In the genomic region with DNA sequence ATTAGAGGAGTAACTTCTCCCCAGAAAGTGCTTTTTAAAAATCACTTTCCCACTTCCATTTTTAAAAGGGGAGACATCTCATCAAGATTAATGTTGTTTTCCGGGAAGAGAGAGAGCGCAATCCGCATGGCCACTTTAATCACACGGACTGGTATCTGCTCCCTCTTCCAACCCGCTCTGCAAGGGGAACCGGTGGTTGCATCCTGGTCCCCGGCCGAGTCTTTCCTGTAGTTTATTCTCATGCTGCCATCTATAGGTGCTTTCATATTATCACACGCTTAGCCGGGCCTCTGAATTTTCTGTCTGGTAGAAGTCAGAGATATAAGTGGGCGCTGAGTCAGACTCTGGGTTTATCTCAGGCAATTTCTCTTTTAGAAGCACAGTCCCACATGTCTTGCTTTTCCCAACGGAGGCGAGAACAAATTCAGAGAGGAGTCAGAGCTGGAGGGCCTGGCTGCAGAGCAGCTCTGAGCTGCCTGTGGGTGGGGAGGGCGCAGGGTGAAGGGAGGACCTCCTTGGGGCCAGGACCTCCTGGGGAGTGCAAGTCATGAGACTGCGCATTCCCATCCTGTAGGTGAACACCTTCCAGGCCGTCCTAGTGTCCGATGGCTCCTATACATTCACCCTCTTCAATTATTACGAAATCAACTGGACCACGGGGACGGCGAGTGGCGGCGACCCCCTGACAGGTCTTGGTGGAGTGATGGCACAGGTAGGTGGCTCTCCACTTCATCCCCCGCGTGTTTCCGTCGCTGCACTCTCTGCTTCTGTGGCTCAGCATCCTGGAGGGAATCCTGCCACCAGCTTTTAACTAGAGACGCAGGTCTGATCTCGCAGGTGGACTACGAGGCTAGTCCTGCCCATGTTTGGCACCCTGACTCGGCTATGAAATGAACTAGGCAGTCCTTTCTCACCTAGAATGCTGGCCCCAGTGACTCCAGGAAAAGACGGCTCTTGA, we compare ENCODE assay signal across 8 cellular contexts. TPM values are rescaled to one million over a fixed set of nuclear protein-coding genes. Genes with fewer than 3 reads are reported as not detected.
A peak's percentile ranks its signal among the peaks of the same experiment; 100 is the strongest.
DNase-seq lines count a peak whose midpoint lies in the region; ATAC-seq, FAIRE-seq and TF ChIP-seq lines count a peak whose summit lies in the region.

No MANE protein-coding gene starts in this region.

- peaks cover 0 to 17% of the 10 kb centered on the region in 2 experiments; a peak in 2 of 4 replicates for H3K4me1 ChIP-seq in SK-N-SH (ENCODE audit: control insufficient read depth in 1 of 2, insufficient read depth in 2 of 2, low read depth in 1 of 2, low read length in 1 of 2)

- DNase-seq in AG09319 (ENCODE audit: extremely low read depth, low read depth) (no peak), GM12892 (ENCODE audit: insufficient read length) (peak; percentile 25), NAMALWA (ENCODE audit: low spot score) (peak; percentile 66), SK-N-SH (peak; percentile 85), left colon (peak; percentile 34 to 49)
- DNase-seq in central memory CD4-positive, alpha-beta T cell = peak; percentile 3
- peak in 2 of 3 experiments; percentile 2 to 3 for DNase-seq in stimulated activated CD4-positive, alpha-beta T cell treated with anti-CD3 and anti-CD28 coated beads, TNF-alpha, amount 100 ng/mL, for 4 hours (ENCODE audit: low read depth in 3 of 3)

- no peak for TF ChIP-seq POLR2A in GM12892 (IDR thresholded peaks at IDR 0.05; ENCODE audit: low read depth, low read length)

- CTCF ChIA-PET in SK-N-SH (lab: Yijun Ruan, JAX) = interaction anchor here (0.6 to 6.3 kb wide), 16 partner anchors 9 to 601 kb away, joined by 3 to 37 read pairs (median 4); a partner anchor contains a TSS

- no peaks in the 10 kb centered on the region for H3F3A ChIP-seq in SK-N-SH (replicated peaks; ENCODE audit: insufficient read depth)

- H3K9ac ChIP-seq in SK-N-SH = no peak overlapping the region

- peak; percentile 73 for FAIRE-seq in GM12892 (lab: Jason Lieb, UNC)

- WGBS in SK-N-SH (ENCODE audit: low lambda C conversion rate) = 50% methylated on average over 32 of the region's 32 CpGs

- POLR2A ChIA-PET in SK-N-SH (lab: Yijun Ruan, JAX) = no interaction called here

- H2AFZ ChIP-seq in SK-N-SH (ENCODE audit: low read depth) = no peak overlapping the region

- no peaks in the 10 kb centered on the region for H3K79me2 ChIP-seq in SK-N-SH (ENCODE audit: insufficient read depth)

- intact Hi-C loops in left colon (cut with DNase I, micrococcal nuclease) = no loop called here

- H3K27me3 ChIP-seq in SK-N-SH (ENCODE audit: insufficient read depth) = no peaks in the 10 kb centered on the region

- H3K4me3 ChIP-seq in SK-N-SH (ENCODE audit: low read depth in 2 of 2, low read length in 1 of 2) = no peak overlapping the region; a peak in 1 of 4 replicates

- no peak overlapping the region for H3K4me2 ChIP-seq in SK-N-SH

- H3K36me3 ChIP-seq in SK-N-SH (replicated peaks in 1 of 2; ENCODE audit: control insufficient read depth in 1 of 2, insufficient read depth in 2 of 2, low read length in 1 of 2) = no peaks in the 10 kb centered on the region

- H3K27ac ChIP-seq in SK-N-SH (ENCODE audit: low read depth in 2 of 2, low read length in 1 of 2) = no peak overlapping the region

- TF ChIP-seq RAD21 in SK-N-SH (IDR thresholded peaks at IDR 0.05; ENCODE audit: low read length) = peak; percentile 94

- H3K9me3 ChIP-seq in SK-N-SH = no peaks in the 10 kb centered on the region

- peak; percentile 78 for ATAC-seq in left colon
- no peak for ATAC-seq in GM18861 (IDR thresholded peaks at IDR 0.05; ENCODE audit: unreplicated experiment)

- TF ChIP-seq EP300 in SK-N-SH (IDR thresholded peaks at IDR 0.05; ENCODE audit: borderline replicate concordance in 1 of 2, low read depth in 1 of 2, low read length in 1 of 2) = peak in 1 of 2 experiments; percentile 36; a peak in 1 of 4 replicates

- peak; percentile 61 for TF ChIP-seq CTCF in AG09319 (IDR thresholded peaks at IDR 0.05; ENCODE audit: low read depth, low read length)
- TF ChIP-seq CTCF in SK-N-SH (IDR thresholded peaks at IDR 0.05) = peak; percentile 63

- H3K9me2 ChIP-seq in SK-N-SH = no peaks in the 10 kb centered on the region

- H4K20me1 ChIP-seq in SK-N-SH (ENCODE audit: insufficient read depth) = no peaks in the 10 kb centered on the region

TF ChIP-seq in SK-N-SH, 30 proteins besides CTCF, POLR2A, EP300 and RAD21:
- TF ChIP-seq TAF1 (IDR thresholded peaks at IDR 0.05; ENCODE audit: borderline replicate concordance, low read depth, low read length) (no peak), ELF1 (IDR thresholded peaks at IDR 0.05) (no peak), CHD2 (IDR thresholded peaks at IDR 0.05; ENCODE audit: low read length, partially characterized antibody) (no peak), JUND (IDR thresholded peaks at IDR 0.05) (no peak), GABPA (IDR thresholded peaks at IDR 0.05; ENCODE audit: low read depth) (no peak), RCOR1 (IDR thresholded peaks at IDR 0.05; ENCODE audit: low read length) (0 out of 2 replicates have a peak, but pooled peaks have one; percentile 14), SMC3 (IDR thresholded peaks at IDR 0.05; ENCODE audit: low read depth, low read length) (peak; percentile 71), MXI1 (IDR thresholded peaks at IDR 0.05; ENCODE audit: low read depth, low read length) (peak; percentile 61; the same call in 1 of the 2 replicates), GATA2 (CRISPR knock-in tag; IDR thresholded peaks at IDR 0.05) (no peak), EZH2phosphoT487 (IDR thresholded peaks at IDR 0.05; ENCODE audit: borderline replicate concordance, low read depth) (no peak)
- TF ChIP-seq, protein P1, sequence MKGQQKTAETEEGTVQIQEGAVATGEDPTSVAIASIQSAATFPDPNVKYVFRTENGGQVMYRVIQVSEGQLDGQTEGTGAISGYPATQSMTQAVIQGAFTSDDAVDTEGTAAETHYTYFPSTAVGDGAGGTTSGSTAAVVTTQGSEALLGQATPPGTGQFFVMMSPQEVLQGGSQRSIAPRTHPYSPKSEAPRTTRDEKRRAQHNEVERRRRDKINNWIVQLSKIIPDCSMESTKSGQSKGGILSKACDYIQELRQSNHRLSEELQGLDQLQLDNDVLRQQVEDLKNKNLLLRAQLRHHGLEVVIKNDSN (IDR thresholded peaks at IDR 0.05; ENCODE audit: borderline replicate concordance, low read depth) = no peak
- TF ChIP-seq, protein P2, sequence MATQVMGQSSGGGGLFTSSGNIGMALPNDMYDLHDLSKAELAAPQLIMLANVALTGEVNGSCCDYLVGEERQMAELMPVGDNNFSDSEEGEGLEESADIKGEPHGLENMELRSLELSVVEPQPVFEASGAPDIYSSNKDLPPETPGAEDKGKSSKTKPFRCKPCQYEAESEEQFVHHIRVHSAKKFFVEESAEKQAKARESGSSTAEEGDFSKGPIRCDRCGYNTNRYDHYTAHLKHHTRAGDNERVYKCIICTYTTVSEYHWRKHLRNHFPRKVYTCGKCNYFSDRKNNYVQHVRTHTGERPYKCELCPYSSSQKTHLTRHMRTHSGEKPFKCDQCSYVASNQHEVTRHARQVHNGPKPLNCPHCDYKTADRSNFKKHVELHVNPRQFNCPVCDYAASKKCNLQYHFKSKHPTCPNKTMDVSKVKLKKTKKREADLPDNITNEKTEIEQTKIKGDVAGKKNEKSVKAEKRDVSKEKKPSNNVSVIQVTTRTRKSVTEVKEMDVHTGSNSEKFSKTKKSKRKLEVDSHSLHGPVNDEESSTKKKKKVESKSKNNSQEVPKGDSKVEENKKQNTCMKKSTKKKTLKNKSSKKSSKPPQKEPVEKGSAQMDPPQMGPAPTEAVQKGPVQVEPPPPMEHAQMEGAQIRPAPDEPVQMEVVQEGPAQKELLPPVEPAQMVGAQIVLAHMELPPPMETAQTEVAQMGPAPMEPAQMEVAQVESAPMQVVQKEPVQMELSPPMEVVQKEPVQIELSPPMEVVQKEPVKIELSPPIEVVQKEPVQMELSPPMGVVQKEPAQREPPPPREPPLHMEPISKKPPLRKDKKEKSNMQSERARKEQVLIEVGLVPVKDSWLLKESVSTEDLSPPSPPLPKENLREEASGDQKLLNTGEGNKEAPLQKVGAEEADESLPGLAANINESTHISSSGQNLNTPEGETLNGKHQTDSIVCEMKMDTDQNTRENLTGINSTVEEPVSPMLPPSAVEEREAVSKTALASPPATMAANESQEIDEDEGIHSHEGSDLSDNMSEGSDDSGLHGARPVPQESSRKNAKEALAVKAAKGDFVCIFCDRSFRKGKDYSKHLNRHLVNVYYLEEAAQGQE (IDR thresholded peaks at IDR 0.05; ENCODE audit: low read depth, low read length) = no peak
- TF ChIP-seq, protein P3, sequence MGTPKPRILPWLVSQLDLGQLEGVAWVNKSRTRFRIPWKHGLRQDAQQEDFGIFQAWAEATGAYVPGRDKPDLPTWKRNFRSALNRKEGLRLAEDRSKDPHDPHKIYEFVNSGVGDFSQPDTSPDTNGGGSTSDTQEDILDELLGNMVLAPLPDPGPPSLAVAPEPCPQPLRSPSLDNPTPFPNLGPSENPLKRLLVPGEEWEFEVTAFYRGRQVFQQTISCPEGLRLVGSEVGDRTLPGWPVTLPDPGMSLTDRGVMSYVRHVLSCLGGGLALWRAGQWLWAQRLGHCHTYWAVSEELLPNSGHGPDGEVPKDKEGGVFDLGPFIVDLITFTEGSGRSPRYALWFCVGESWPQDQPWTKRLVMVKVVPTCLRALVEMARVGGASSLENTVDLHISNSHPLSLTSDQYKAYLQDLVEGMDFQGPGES (IDR thresholded peaks at IDR 0.05; ENCODE audit: low read depth, low read length) = no peak

RNA-seq across cellular contexts. Expression of a gene that starts 11.7 kb away (rescaled TPM):
- polyA plus RNA-seq in GM12892 (2012; ENCODE audit: missing spikeins) = 0.04 TPM
- polyA plus RNA-seq in SK-N-SH (2012; rRNA removed) = 0.58 and 0.88 TPM in 2 replicates
- polyA plus RNA-seq in SK-N-SH (2012; cell fraction: cytosol; rRNA removed) = 0.24 and 0.33 TPM in 2 replicates
- polyA plus RNA-seq in SK-N-SH (2012; cell fraction: nucleus; rRNA removed) = 2.5 and 2.6 TPM in 2 replicates
- under 1 TPM; 0.14 to 0.24 TPM for total RNA-seq in left colon
